Comparison of ENCODE assay signal across 1 cellular context in the genomic region with DNA sequence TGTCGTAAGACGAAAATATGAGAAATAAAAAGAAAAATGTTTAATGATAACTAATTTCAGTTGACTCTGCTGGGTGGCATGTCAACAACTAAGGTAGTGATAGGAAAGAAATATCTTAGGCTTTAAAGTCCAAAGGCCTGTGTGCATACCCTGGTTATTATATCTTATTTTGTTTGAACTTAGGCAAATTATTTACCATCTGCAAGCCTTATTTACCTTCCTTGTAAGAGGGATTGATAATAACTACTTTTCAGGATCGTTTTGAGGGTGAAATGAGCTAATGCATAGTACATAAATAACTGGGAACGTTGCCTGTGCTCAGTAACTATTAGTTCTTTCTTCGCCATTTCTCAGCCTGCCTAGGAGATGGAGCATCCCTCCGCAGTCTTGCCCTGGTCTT.
TF ChIP-seq lines count a peak whose summit lies in the region.

No MANE protein-coding gene starts in this region.

TF ChIP-seq in HepG2, 621 proteins besides CTCF, POLR2A, EP300 and RAD21 (continued from another document and continues in another):
- peak; percentile 50; the same call in 1 of the 2 replicates for TF ChIP-seq ARID3A (IDR thresholded peaks at IDR 0.05; ENCODE audit: low read depth, low read length)
- no peak for TF ChIP-seq ZNF432 (CRISPR knock-in tag; IDR thresholded peaks at IDR 0.05; ENCODE audit: borderline replicate concordance)
- peak; percentile 78 for TF ChIP-seq HNF1A (IDR thresholded peaks at IDR 0.05; ENCODE audit: low read depth)
- TF ChIP-seq HNF1A (CRISPR knock-in tag; IDR thresholded peaks at IDR 0.05; ENCODE audit: borderline replicate concordance): peak; percentile 77; the same call in 1 of the 2 replicates
- no peak for TF ChIP-seq SRY (CRISPR knock-in tag; IDR thresholded peaks at IDR 0.05)
- 0 out of 2 replicates have a peak, but pooled peaks have one; percentile 32 for TF ChIP-seq ELF3 (CRISPR knock-in tag; IDR thresholded peaks at IDR 0.05)
- TF ChIP-seq ARID5B (CRISPR knock-in tag; IDR thresholded peaks at IDR 0.05): peak; percentile 73
- TF ChIP-seq, protein P1, sequence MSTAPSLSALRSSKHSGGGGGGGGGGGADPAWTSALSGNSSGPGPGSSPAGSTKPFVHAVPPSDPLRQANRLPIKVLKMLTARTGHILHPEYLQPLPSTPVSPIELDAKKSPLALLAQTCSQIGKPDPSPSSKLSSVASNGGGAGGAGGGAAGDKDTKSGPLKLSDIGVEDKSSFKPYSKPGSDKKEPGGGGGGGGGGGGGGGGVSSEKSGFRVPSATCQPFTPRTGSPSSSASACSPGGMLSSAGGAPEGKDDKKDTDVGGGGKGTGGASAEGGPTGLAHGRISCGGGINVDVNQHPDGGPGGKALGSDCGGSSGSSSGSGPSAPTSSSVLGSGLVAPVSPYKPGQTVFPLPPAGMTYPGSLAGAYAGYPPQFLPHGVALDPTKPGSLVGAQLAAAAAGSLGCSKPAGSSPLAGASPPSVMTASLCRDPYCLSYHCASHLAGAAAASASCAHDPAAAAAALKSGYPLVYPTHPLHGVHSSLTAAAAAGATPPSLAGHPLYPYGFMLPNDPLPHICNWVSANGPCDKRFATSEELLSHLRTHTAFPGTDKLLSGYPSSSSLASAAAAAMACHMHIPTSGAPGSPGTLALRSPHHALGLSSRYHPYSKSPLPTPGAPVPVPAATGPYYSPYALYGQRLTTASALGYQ (CRISPR knock-in tag; IDR thresholded peaks at IDR 0.05): peak; percentile 73
- TF ChIP-seq, protein P2, sequence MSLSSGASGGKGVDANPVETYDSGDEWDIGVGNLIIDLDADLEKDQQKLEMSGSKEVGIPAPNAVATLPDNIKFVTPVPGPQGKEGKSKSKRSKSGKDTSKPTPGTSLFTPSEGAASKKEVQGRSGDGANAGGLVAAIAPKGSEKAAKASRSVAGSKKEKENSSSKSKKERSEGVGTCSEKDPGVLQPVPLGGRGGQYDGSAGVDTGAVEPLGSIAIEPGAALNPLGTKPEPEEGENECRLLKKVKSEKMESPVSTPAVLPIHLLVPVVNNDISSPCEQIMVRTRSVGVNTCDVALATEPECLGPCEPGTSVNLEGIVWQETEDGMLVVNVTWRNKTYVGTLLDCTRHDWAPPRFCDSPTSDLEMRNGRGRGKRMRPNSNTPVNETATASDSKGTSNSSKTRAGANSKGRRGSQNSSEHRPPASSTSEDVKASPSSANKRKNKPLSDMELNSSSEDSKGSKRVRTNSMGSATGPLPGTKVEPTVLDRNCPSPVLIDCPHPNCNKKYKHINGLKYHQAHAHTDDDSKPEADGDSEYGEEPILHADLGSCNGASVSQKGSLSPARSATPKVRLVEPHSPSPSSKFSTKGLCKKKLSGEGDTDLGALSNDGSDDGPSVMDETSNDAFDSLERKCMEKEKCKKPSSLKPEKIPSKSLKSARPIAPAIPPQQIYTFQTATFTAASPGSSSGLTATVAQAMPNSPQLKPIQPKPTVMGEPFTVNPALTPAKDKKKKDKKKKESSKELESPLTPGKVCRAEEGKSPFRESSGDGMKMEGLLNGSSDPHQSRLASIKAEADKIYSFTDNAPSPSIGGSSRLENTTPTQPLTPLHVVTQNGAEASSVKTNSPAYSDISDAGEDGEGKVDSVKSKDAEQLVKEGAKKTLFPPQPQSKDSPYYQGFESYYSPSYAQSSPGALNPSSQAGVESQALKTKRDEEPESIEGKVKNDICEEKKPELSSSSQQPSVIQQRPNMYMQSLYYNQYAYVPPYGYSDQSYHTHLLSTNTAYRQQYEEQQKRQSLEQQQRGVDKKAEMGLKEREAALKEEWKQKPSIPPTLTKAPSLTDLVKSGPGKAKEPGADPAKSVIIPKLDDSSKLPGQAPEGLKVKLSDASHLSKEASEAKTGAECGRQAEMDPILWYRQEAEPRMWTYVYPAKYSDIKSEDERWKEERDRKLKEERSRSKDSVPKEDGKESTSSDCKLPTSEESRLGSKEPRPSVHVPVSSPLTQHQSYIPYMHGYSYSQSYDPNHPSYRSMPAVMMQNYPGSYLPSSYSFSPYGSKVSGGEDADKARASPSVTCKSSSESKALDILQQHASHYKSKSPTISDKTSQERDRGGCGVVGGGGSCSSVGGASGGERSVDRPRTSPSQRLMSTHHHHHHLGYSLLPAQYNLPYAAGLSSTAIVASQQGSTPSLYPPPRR (CRISPR knock-in tag; IDR thresholded peaks at IDR 0.05; ENCODE audit: borderline replicate concordance): peak; percentile 58; the same call in 1 of the 2 replicates
- TF ChIP-seq TEAD3 (CRISPR knock-in tag; optimal IDR thresholded peaks at IDR 0.05; ENCODE audit: borderline replicate concordance): peak; percentile 16
- peak; percentile 89 for TF ChIP-seq ISL2 (CRISPR knock-in tag; IDR thresholded peaks at IDR 0.05)
- TF ChIP-seq FOXP1 (IDR thresholded peaks at IDR 0.05): no peak
- peak; percentile 75 for TF ChIP-seq FOXP1 (CRISPR knock-in tag; IDR thresholded peaks at IDR 0.05)
- peak; percentile 69; the same call in 1 of the 2 replicates for TF ChIP-seq FOXJ3 (CRISPR knock-in tag; IDR thresholded peaks at IDR 0.05; ENCODE audit: borderline replicate concordance)
- TF ChIP-seq ZNF839 (CRISPR knock-in tag; IDR thresholded peaks at IDR 0.05; ENCODE audit: borderline replicate concordance): no peak
- TF ChIP-seq MAFG (CRISPR knock-in tag; IDR thresholded peaks at IDR 0.05): no peak
- TF ChIP-seq NR2F6 (IDR thresholded peaks at IDR 0.05): 0 out of 2 replicates have a peak, but pooled peaks have one; percentile 28
- no peak for TF ChIP-seq NR2F6 (CRISPR knock-in tag; IDR thresholded peaks at IDR 0.05)
- TF ChIP-seq BCL6 (CRISPR knock-in tag; IDR thresholded peaks at IDR 0.05): peak; percentile 91
- peak; percentile 48; the same call in 1 of the 2 replicates for TF ChIP-seq HMG20A (CRISPR knock-in tag; IDR thresholded peaks at IDR 0.05; ENCODE audit: borderline replicate concordance)
- TF ChIP-seq ZNF546 (CRISPR knock-in tag; conservative IDR thresholded peaks at IDR 0.05): no peak
- TF ChIP-seq CREM (IDR thresholded peaks at IDR 0.05): peak; percentile 62; the same call in 1 of the 2 replicates
- no peak for TF ChIP-seq CREM (CRISPR knock-in tag; IDR thresholded peaks at IDR 0.05)
- TF ChIP-seq HNF4A (CRISPR knock-in tag; IDR thresholded peaks at IDR 0.05): peak; percentile 73
- peak; percentile 85 for TF ChIP-seq FOXA3 (CRISPR knock-in tag; IDR thresholded peaks at IDR 0.05)
- TF ChIP-seq ZFP1 (CRISPR knock-in tag; IDR thresholded peaks at IDR 0.05): no peak
- no peak for TF ChIP-seq ZNF678 (CRISPR knock-in tag; IDR thresholded peaks at IDR 0.05)
- TF ChIP-seq SNRNP70 (IDR thresholded peaks at IDR 0.05; ENCODE audit: low read depth, low read length): no peak
- TF ChIP-seq NFE2L1 (CRISPR knock-in tag; IDR thresholded peaks at IDR 0.05; ENCODE audit: borderline replicate concordance): no peak
- TF ChIP-seq, protein P3, sequence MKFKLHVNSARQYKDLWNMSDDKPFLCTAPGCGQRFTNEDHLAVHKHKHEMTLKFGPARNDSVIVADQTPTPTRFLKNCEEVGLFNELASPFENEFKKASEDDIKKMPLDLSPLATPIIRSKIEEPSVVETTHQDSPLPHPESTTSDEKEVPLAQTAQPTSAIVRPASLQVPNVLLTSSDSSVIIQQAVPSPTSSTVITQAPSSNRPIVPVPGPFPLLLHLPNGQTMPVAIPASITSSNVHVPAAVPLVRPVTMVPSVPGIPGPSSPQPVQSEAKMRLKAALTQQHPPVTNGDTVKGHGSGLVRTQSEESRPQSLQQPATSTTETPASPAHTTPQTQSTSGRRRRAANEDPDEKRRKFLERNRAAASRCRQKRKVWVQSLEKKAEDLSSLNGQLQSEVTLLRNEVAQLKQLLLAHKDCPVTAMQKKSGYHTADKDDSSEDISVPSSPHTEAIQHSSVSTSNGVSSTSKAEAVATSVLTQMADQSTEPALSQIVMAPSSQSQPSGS (CRISPR knock-in tag; IDR thresholded peaks at IDR 0.05): peak; percentile 52; the same call in 1 of the 2 replicates
- TF ChIP-seq BCLAF1 (IDR thresholded peaks at IDR 0.05): no peak
- TF ChIP-seq, protein P4, sequence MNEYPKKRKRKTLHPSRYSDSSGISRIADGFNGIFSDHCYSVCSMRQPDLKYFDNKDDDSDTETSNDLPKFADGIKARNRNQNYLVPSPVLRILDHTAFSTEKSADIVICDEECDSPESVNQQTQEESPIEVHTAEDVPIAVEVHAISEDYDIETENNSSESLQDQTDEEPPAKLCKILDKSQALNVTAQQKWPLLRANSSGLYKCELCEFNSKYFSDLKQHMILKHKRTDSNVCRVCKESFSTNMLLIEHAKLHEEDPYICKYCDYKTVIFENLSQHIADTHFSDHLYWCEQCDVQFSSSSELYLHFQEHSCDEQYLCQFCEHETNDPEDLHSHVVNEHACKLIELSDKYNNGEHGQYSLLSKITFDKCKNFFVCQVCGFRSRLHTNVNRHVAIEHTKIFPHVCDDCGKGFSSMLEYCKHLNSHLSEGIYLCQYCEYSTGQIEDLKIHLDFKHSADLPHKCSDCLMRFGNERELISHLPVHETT (CRISPR knock-in tag; conservative IDR thresholded peaks at IDR 0.05): no peak
